Comparison of ENCODE assay signal across 1 cellular context in genomic region chr19:58350001-58350801, GRCh38.
A peak's percentile ranks its signal among the peaks of the same experiment; 100 is the strongest.
TF ChIP-seq lines count a peak whose summit lies in the region.

No MANE protein-coding gene starts in this region.

TF ChIP-seq in H1, 55 proteins besides CTCF, POLR2A, EP300 and RAD21:
- TF ChIP-seq GABPA (IDR thresholded peaks at IDR 0.05; ENCODE audit: borderline replicate concordance, insufficient read depth, low read length) (0 out of 2 replicates have a peak, but pooled peaks have one; percentile 26), TAF7 (optimal IDR thresholded peaks at IDR 0.05; ENCODE audit: borderline replicate concordance, low read depth, low read length) (no peak)
